ENCODE assay signal across 20 cellular contexts in genomic region chr2:224033601-224034000, GRCh38.
"Had no signal": no experiment of that assay in that cellular context is flagged by ENCODE, and none has a peak within 500 bp of the region (broad histone marks: within the 10 kb centered on the region; RNA-seq: fewer than 3 reads in every experiment).

No MANE protein-coding gene starts in this region.

- H3K4me3 ChIP-seq: heart left ventricle, lung, ovary, sigmoid colon, stomach, testis, upper lobe of left lung had no signal

- H3K36me3 ChIP-seq: ovary, sigmoid colon, stomach, upper lobe of left lung had no signal

- H3K27me3 ChIP-seq: ovary, testis had no signal

- ATAC-seq: activated T-cell treated with anti-CD3 and anti-CD28 coated beads, Interleukin-2, amount 50 U/mL, for 72 hours; heart left ventricle had no signal

- H3K27ac ChIP-seq: heart left ventricle, ovary, sigmoid colon, stomach, testis, upper lobe of left lung had no signal

- DNase-seq: activated CD4-positive, alpha-beta T cell treated with anti-CD3 and anti-CD28 coated beads, Interleukin-2, amount 10 ng/mL, durations not matched to agents 7 days and 5 days; activated CD4-positive, CD25-positive, alpha-beta regulatory T cell; activated CD8-positive, alpha-beta memory T cell treated with anti-CD3 and anti-CD28 coated beads, Interleukin-2, amount 50 U/mL, for 48 hours; activated gamma-delta T cell; activated naive CD8-positive, alpha-beta T cell treated with anti-CD3 and anti-CD28 coated beads, Interleukin-2, amount 10 ng/mL, durations not matched to agents 7 days and 5 days; activated T-cell treated with anti-CD3 and anti-CD28 coated beads, Interleukin-2, amount 50 U/mL, for 72 hours; aorta; cortex of kidney; effector CD4-positive, alpha-beta T cell; heart left ventricle; ovary; sigmoid colon; stimulated activated CD4-positive, alpha-beta T cell treated with anti-CD3 and anti-CD28 coated beads, Interleukin-2, amount 100 ng/mL, for 24 hours; stomach; T-helper 2 cell; testis; upper lobe of left lung had no signal

- H3K9me3 ChIP-seq: heart left ventricle, ovary, sigmoid colon, stomach, testis, upper lobe of left lung had no signal

- FAIRE-seq: endothelial cell of umbilical vein, frontal cortex had no signal
